ENCODE assay signal across 9 cellular contexts in the genomic region with DNA sequence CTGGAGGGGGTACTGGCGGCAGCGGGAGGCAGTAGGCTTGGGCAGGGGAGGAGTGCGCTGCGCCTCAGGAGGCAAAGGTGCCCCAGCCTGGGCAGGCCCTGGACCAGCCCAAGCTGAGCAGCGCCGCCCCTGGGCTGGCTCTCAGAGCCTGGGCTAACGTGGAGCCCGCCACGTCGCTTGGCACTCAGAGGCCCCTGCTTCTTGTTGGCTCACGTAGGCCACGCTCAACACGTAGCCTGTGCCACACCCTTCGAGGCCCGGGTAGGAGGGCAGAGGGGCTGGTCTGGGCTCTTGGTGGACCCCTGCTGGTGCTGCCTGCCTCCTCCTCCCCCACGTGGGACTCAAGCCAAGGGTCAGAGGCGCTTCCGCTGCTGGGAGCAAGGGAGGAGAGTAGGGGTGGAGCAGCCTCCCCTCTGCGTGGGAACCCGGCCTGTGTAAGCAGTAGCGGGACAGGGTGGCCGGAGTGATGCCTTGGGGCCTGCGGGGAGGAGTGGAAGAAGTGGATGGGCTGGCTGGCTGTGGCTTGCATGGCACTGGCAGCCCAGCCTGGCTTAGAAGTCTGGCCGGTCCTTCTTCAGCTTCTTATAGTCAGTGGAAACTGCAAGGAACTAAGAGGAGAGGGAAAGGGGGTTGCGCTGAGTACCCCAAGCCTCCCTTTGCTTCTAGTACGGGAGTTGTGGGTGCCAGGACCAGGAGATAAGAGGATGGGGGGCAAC. TPM values are rescaled to one million over a fixed set of nuclear protein-coding genes. Genes with fewer than 3 reads are reported as not detected.
DNase-seq lines count a peak whose midpoint lies in the region; ATAC-seq and TF ChIP-seq lines count a peak whose summit lies in the region.
"Had no signal": no experiment of that assay in that cellular context is flagged by ENCODE, and none has a peak within 500 bp of the region (broad histone marks: within the 10 kb centered on the region; RNA-seq: fewer than 3 reads in every experiment).

No MANE protein-coding gene starts in this region.

- ATAC-seq in HG03280 (IDR thresholded peaks at IDR 0.05; ENCODE audit: unreplicated experiment), result no peak
- ATAC-seq in HG03442 (IDR thresholded peaks at IDR 0.05; ENCODE audit: unreplicated experiment), result no peak

- no peaks in the 10 kb centered on the region for H3K9me3 Mint-ChIP-seq in neural progenitor cell

- H3K9me3 ChIP-seq in esophagus (ENCODE audit: control insufficient read depth in 2 of 2, insufficient read depth in 1 of 2, low read depth in 1 of 2, low read length in 1 of 2) (no peaks in the 10 kb centered on the region), neural progenitor cell (ENCODE audit: low read depth) (no peaks in the 10 kb centered on the region), prostate gland (no peaks in the 10 kb centered on the region)

- no peak overlapping the region for H3K27ac Mint-ChIP-seq in neural progenitor cell

- peak overlapping the region; percentile 48 for H3K4me3 Mint-ChIP-seq in neural progenitor cell

- no peak overlapping the region for H3K9ac ChIP-seq in neural progenitor cell
- H3K9ac ChIP-seq: GM23248 had no signal

- peaks cover 22% of the 10 kb centered on the region for H3K36me3 Mint-ChIP-seq in neural progenitor cell

- no peak overlapping the region for H2AFZ ChIP-seq in neural progenitor cell (replicated peaks)
- H2AFZ ChIP-seq: GM23248 had no signal

- H3K27me3 ChIP-seq in esophagus (ENCODE audit: control insufficient read depth in 1 of 2, insufficient read depth in 2 of 2, low read length in 2 of 2), result no peaks in the 10 kb centered on the region
- peaks cover 56% of the 10 kb centered on the region for H3K27me3 ChIP-seq in neural progenitor cell
- H3K27me3 ChIP-seq in prostate gland (replicated peaks; ENCODE audit: insufficient read depth), result no peaks in the 10 kb centered on the region

- TF ChIP-seq CTCF in neural progenitor cell (IDR thresholded peaks at IDR 0.05), result no peak
- no peak for TF ChIP-seq CTCF in prostate gland (IDR thresholded peaks at IDR 0.05)

- H3K4me1 ChIP-seq in esophagus (ENCODE audit: control insufficient read depth in 2 of 2, insufficient read depth in 2 of 2, low read length in 1 of 2), result peaks cover 7 to 43% of the 10 kb centered on the region in 2 donors
- peaks cover 53% of the 10 kb centered on the region for H3K4me1 ChIP-seq in neural progenitor cell
- peaks cover 13% of the 10 kb centered on the region for H3K4me1 ChIP-seq in prostate gland (replicated peaks)

- H3K36me3 ChIP-seq in esophagus (ENCODE audit: control insufficient read depth in 2 of 2, insufficient read depth in 2 of 2, low read length in 1 of 2) (peaks cover 9 to 34% of the 10 kb centered on the region in 2 donors), neural progenitor cell (no peaks in the 10 kb centered on the region), prostate gland (no peaks in the 10 kb centered on the region)

- peaks cover 52% of the 10 kb centered on the region for H3F3A ChIP-seq in neural progenitor cell (ENCODE audit: low read depth)

- intact Hi-C loops in prostate gland (cut with DNase I), result no loop called here

- H3K4me3 ChIP-seq in esophagus (ENCODE audit: low read depth in 1 of 2, low read length in 2 of 2), result peak overlapping the region; percentile 47 to 48
- H3K4me3 ChIP-seq in neural progenitor cell, result no peak overlapping the region
- H3K4me3 ChIP-seq in prostate gland, result no peak overlapping the region
- H3K4me3 ChIP-seq: GM23248 had no signal

- peaks cover 46% of the 10 kb centered on the region for H4K20me1 ChIP-seq in neural progenitor cell (ENCODE audit: low read depth)

- no peak for TF ChIP-seq POLR2A in prostate gland (IDR thresholded peaks at IDR 0.05)

- 45 to 59% methylated on average over 26 of the region's 26 CpGs for WGBS in esophagus, 2 donors
- 70% methylated on average over 26 of the region's 26 CpGs for WGBS in prostate gland

- H3K4me1 Mint-ChIP-seq in neural progenitor cell, result peaks cover 39% of the 10 kb centered on the region

- H3K27ac ChIP-seq in esophagus (ENCODE audit: low read depth in 2 of 2, low read length in 1 of 2) (peak overlapping the region; percentile 61 to 65), neural progenitor cell (no peak overlapping the region), prostate gland (no peak overlapping the region)

- H3K79me2 ChIP-seq in neural progenitor cell (ENCODE audit: low read depth), result peaks cover 13% of the 10 kb centered on the region

- DNase-seq in D341Med (ENCODE audit: low spot score) (peak; percentile 60), NCI-H460 (ENCODE audit: extremely low read depth, low read depth) (peak; percentile 89), neural progenitor cell (ENCODE audit: low spot score) (peak; percentile 50), SK-N-DZ (ENCODE audit: low spot score) (no peak), prostate gland (ENCODE audit: low spot score) (no peak)
- DNase-seq: GM23248 had no signal

- peaks cover 39% of the 10 kb centered on the region for H3K27me3 Mint-ChIP-seq in neural progenitor cell (ENCODE audit: insufficient read depth, low read depth)

- peak overlapping the region; percentile 0 for H3K4me2 ChIP-seq in neural progenitor cell

RNA-seq across cellular contexts. Expression of a gene that starts 5.7 kb away (rescaled TPM):
- total RNA-seq in NCI-H460 (2014; rRNA removed; shearing (Covaris generic)), result 373 and 409 TPM in 2 replicates
- polyA plus RNA-seq in NCI-H460 (2014; cell fraction: nucleus; rRNA removed), result 522 and 550 TPM in 2 replicates
- 10 to 100 TPM; 19.8 to 69.5 TPM for polyA plus RNA-seq in esophagus
- 90.2 and 166 TPM in 2 replicates for total RNA-seq in neural progenitor cell (ENCODE audit: low replicate concordance)
- 426 and 435 TPM in 2 replicates for polyA plus RNA-seq in SK-N-DZ (2014; cell fraction: cytosol; rRNA removed)
- 221 and 320 TPM in 2 replicates for polyA plus RNA-seq in SK-N-DZ (2014; cell fraction: nucleus; rRNA removed)
- total RNA-seq in prostate gland, result 10 to 100 TPM; 49.6 to 51.4 TPM

RNA-seq across cellular contexts. Expression of a gene that starts 15.8 kb away (rescaled TPM):
- total RNA-seq in NCI-H460 (2014; rRNA removed; shearing (Covaris generic)), result 0.57 and 0.58 TPM in 2 replicates
- 0.08 and 0.24 TPM in 2 replicates for polyA plus RNA-seq in NCI-H460 (2014; cell fraction: nucleus; rRNA removed)
- 1 to 10 TPM in 1 of 2 donors, under 1 TPM in 1; 0.96 to 1.4 TPM for polyA plus RNA-seq in esophagus
- total RNA-seq in neural progenitor cell (ENCODE audit: low replicate concordance) (1.1 and 5.1 TPM in 2 replicates), prostate gland (10 to 100 TPM in 1 of 2 donors, 1 to 10 TPM in 1; 4.8 to 20.9 TPM)
- polyA plus RNA-seq in SK-N-DZ (2014; cell fraction: cytosol; rRNA removed), result 0.37 and 1.2 TPM in 2 replicates
- polyA plus RNA-seq in SK-N-DZ (2014; cell fraction: nucleus; rRNA removed), result 8.8 and 10.9 TPM in 2 replicates

RNA-seq across cellular contexts. Expression of a gene that starts 18.6 kb away (rescaled TPM):
- 9.7 and 10.7 TPM in 2 replicates for total RNA-seq in NCI-H460 (2014; rRNA removed; shearing (Covaris generic))
- polyA plus RNA-seq in NCI-H460 (2014; cell fraction: nucleus; rRNA removed), result 13.2 and 18.1 TPM in 2 replicates
- polyA plus RNA-seq in esophagus, result 1 to 10 TPM in 1 of 2 donors, under 1 TPM in 1; 0.73 to 1.3 TPM
- total RNA-seq in neural progenitor cell (ENCODE audit: low replicate concordance) (0.28 TPM in 1 of 2 replicates, not detected in the other), prostate gland (10 to 100 TPM; 10.2 to 18.1 TPM)
- polyA plus RNA-seq in SK-N-DZ (2014; cell fraction: cytosol; rRNA removed), result 2.2 and 2.4 TPM in 2 replicates
- polyA plus RNA-seq in SK-N-DZ (2014; cell fraction: nucleus; rRNA removed), result 0.12 and 2.3 TPM in 2 replicates

Comparison
In these comparisons a context has a peak if more than half of its experiments do, and no peak if none do; other contexts are left out.
1. DNase-seq: peak in D341Med (single experiment), NCI-H460 (single experiment) and neural progenitor cell (single experiment); none in SK-N-DZ (single experiment) and prostate gland (single experiment).
2. H3K27ac ChIP-seq: peak in esophagus (2 of 2); none in neural progenitor cell (single experiment) and prostate gland (0 of 2).
3. H3K4me3 ChIP-seq: peak in esophagus (2 of 2); none in neural progenitor cell (single experiment) and prostate gland (0 of 2).